8 cellular contexts compared by ENCODE assay signal in the genomic region with DNA sequence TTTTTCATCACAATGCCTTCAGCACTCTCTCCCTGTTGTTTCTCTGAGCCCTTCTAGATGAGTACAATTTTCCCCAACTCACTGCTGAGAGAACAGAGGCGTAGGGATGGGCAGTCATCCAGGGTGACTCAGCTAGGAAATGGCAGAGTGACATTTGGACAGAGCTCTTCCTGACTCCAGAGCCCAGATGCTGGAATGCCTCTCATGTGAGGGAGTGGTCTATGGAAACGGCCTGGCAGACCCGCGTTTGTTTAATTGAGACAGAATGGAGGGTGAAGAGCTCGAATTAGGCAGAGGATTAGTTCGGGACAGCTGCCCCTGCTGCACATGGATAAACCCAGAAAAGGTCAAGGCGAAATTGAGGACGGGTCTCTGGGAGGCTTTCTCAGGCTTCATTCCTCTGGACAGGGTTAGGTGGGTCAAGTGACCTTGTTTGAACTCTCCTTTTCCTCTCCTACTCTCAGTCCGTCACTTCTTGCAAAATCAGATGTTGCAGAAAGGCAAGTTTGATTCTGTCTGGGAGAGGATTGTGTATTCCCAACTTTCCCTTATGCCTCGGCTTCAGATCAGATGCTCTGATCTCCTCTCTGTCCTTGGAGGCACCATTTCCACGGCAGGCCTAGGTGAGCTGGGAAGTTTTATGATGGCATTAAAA. TPM values are rescaled to one million over a fixed set of nuclear protein-coding genes. Genes with fewer than 3 reads are reported as not detected.
DNase-seq lines count a peak whose midpoint lies in the region; ATAC-seq and TF ChIP-seq lines count a peak whose summit lies in the region.

No MANE protein-coding gene starts in this region.

- H3K27ac Mint-ChIP-seq in endodermal cell, result peak overlapping the region; percentile 5
- H3K27ac Mint-ChIP-seq in CD4-positive, alpha-beta memory T cell, result no peak overlapping the region

- no peak overlapping the region for H3K4me3 Mint-ChIP-seq in endodermal cell
- no peak overlapping the region for H3K4me3 Mint-ChIP-seq in CD4-positive, alpha-beta memory T cell

- H3K9me3 ChIP-seq in endodermal cell (ENCODE audit: control insufficient read depth, low read length), result no peaks in the 10 kb centered on the region
- H3K9me3 ChIP-seq in CD4-positive, alpha-beta memory T cell (ENCODE audit: control insufficient read depth in 1 of 2, low read length in 2 of 2), result no peaks in the 10 kb centered on the region

- no peaks in the 10 kb centered on the region for H3K27me3 Mint-ChIP-seq in endodermal cell (ENCODE audit: insufficient read depth)
- peaks cover 20 to 52% of the 10 kb centered on the region in 2 donors for H3K27me3 Mint-ChIP-seq in CD4-positive, alpha-beta memory T cell

- WGBS in endodermal cell (ENCODE audit: insufficient coverage in 1 of 2, insufficient read length in 1 of 2), 2 experiments, result 76 to 83% methylated on average over 7 to 11 of the region's 11 CpGs

- H3K4me3 ChIP-seq in endodermal cell (ENCODE audit: low read length), result no peak overlapping the region
- H3K4me3 ChIP-seq in CD4-positive, alpha-beta memory T cell (ENCODE audit: low read length in 2 of 2), result no peak overlapping the region

- CTCF ChIA-PET in CD4-positive, alpha-beta memory T cell (lab: Charles Lee; ENCODE audit: partially characterized antibody), result no interaction called here

- H3K36me3 Mint-ChIP-seq in endodermal cell (ENCODE audit: low read depth), result no peaks in the 10 kb centered on the region
- H3K36me3 Mint-ChIP-seq in CD4-positive, alpha-beta memory T cell, result no peaks in the 10 kb centered on the region

- H3K4me1 ChIP-seq in endodermal cell (ENCODE audit: control insufficient read depth, insufficient read depth, low read length), result no peaks in the 10 kb centered on the region
- peaks cover 8% of the 10 kb centered on the region for H3K4me1 ChIP-seq in CD4-positive, alpha-beta memory T cell (ENCODE audit: insufficient read depth, low read length)

- no peak for TF ChIP-seq CTCF in endodermal cell (conservative IDR thresholded peaks at IDR 0.05)

- H3K9me3 Mint-ChIP-seq in endodermal cell, result no peaks in the 10 kb centered on the region
- no peaks in the 10 kb centered on the region for H3K9me3 Mint-ChIP-seq in CD4-positive, alpha-beta memory T cell

- POLR2A ChIA-PET in CD4-positive, alpha-beta memory T cell (lab: Charles Lee; ENCODE audit: partially characterized antibody), result no interaction called here

- peaks cover 14% of the 10 kb centered on the region for H3K4me1 Mint-ChIP-seq in endodermal cell
- peaks cover 3 to 11% (median 4%) of the 10 kb centered on the region in 4 donors for H3K4me1 Mint-ChIP-seq in CD4-positive, alpha-beta memory T cell

- DNase-seq in ACHN (peak; percentile 13), NCI-H2171 treated with DMSO at 0.1 percent for 48 hours (lab: John Stamatoyannopoulos, UW) (peak; percentile 64), endodermal cell (no peak), lung microvascular endothelial cell (ENCODE audit: low read depth in 2 of 2) (peak; percentile 92 to 99), MV-4-11 (lab: John Stamatoyannopoulos, UW) (no peak), T1000 (lab: John Stamatoyannopoulos, UW) (no peak)
- no peak for DNase-seq in CD4-positive, alpha-beta memory T cell

- H3K27me3 ChIP-seq in endodermal cell (ENCODE audit: control insufficient read depth, insufficient read depth, low read length, poor library complexity, severe bottlenecking), result no peaks in the 10 kb centered on the region
- no peaks in the 10 kb centered on the region for H3K27me3 ChIP-seq in CD4-positive, alpha-beta memory T cell (ENCODE audit: insufficient read depth, low read length)

- H3K27ac ChIP-seq in endodermal cell (ENCODE audit: low read depth, low read length), result no peak overlapping the region
- no peak overlapping the region for H3K27ac ChIP-seq in CD4-positive, alpha-beta memory T cell (ENCODE audit: low read depth, low read length)

- intact Hi-C loops in CD4-positive, alpha-beta memory T cell (cut with micrococcal nuclease), result no loop called here

- no peak overlapping the region for H3K9ac ChIP-seq in endodermal cell (ENCODE audit: extremely low read depth, low read length, poor library complexity, severe bottlenecking)

- in situ Hi-C loops in ACHN (cut with HindIII; ENCODE audit: low pct_ligation_motif_present, low pct_unique_long_range_greater_than_20kb, low sequenced_read_pairs), result no loop called here

- H3K36me3 ChIP-seq in endodermal cell (ENCODE audit: control insufficient read depth, insufficient read depth, low read length), result no peaks in the 10 kb centered on the region
- no peaks in the 10 kb centered on the region for H3K36me3 ChIP-seq in CD4-positive, alpha-beta memory T cell (ENCODE audit: insufficient read depth, low read length)

- ATAC-seq in HG03460 (IDR thresholded peaks at IDR 0.05; ENCODE audit: unreplicated experiment), result no peak

RNA-seq across cellular contexts. Expression of gene LMO2, which starts 7.6 kb away (rescaled TPM):
- total RNA-seq in endodermal cell, result 1 to 10 TPM; 1.1 to 1.2 TPM
- polyA plus RNA-seq in endodermal cell (2013, experiment 1 of 2), result 5.7 TPM
- 8.5 TPM for polyA plus RNA-seq in endodermal cell (2013, experiment 2 of 2)
- total RNA-seq in lung microvascular endothelial cell, result 57.8 and 78.4 TPM in 2 replicates
- under 1 TPM; 0.47 to 0.58 TPM for total RNA-seq in CD4-positive, alpha-beta memory T cell
- polyA plus RNA-seq in CD4-positive, alpha-beta memory T cell, result under 1 TPM in 1 of 2 donors, not detected in 1; 0.16 TPM

Comparison
In these comparisons a context has a peak if more than half of its experiments do, and no peak if none do; other contexts are left out.
1. DNase-seq: peak in ACHN (single experiment), NCI-H2171 treated with DMSO at 0.1 percent for 48 hours (single experiment) and lung microvascular endothelial cell (2 of 2); none in endodermal cell (single experiment), CD4-positive, alpha-beta memory T cell (0 of 5), MV-4-11 (single experiment) and T1000 (single experiment).
2. RNA of gene LMO2, which starts 7.6 kb away (total RNA-seq): 57.8 to 78.4 TPM in lung microvascular endothelial cell; 1.1 to 1.2 TPM in endodermal cell and 0.47 to 0.58 TPM in CD4-positive, alpha-beta memory T cell; every median in the first group is over 10 times any median in the second.